Comparison of ENCODE assay signal across 14 cellular contexts in genomic region chr12:3641428-3641883, GRCh38.
DNase-seq lines count a peak whose midpoint lies in the region; ATAC-seq and TF ChIP-seq lines count a peak whose summit lies in the region.
"Had no signal": no experiment of that assay in that cellular context is flagged by ENCODE, and none has a peak within 500 bp of the region (broad histone marks: within the 10 kb centered on the region; RNA-seq: fewer than 3 reads in every experiment).

No MANE protein-coding gene starts in this region.

- in situ Hi-C loops in HAP-1 (cut with MboI; ENCODE audit: low sequenced_read_pairs): no loop called here

- no TSS peak for BruUV-seq in Caco-2 (replicated peaks; lab: Mats Ljungman, UMichigan)

- ATAC-seq in SK-N-SH treated with all-trans-retinoic acid at 6 μM for 48 hours: peak; percentile 88
- ATAC-seq in stimulated activated effector memory CD8-positive, alpha-beta T cell treated with anti-CD3 and anti-CD28 coated beads, Interleukin-12 subunit alpha, Interleukin-12 subunit beta, amount 100 ng/mL, for 72 hours: no peak
- ATAC-seq: Panc1; stimulated activated naive CD8-positive, alpha-beta T cell treated with anti-CD3 and anti-CD28 coated beads, Interleukin-15, Interleukin-2, amounts not matched to agents 100 U/mL and 50 U/mL, for 24 hours had no signal

- DNase-seq in NCI-H2196 (lab: John Stamatoyannopoulos, UW; ENCODE audit: unreplicated experiment): peak; percentile 3
- DNase-seq in NCI-H2196 treated with DMSO at 0.1 percent for 48 hours (lab: John Stamatoyannopoulos, UW; ENCODE audit: unreplicated experiment): no peak
- DNase-seq in foreskin fibroblast: peak; percentile 62 to 81
- no peak for DNase-seq in stimulated activated effector memory CD8-positive, alpha-beta T cell treated with anti-CD3 and anti-CD28 coated beads, Interleukin-12 subunit alpha, Interleukin-12 subunit beta, amount 100 ng/mL, for 72 hours (ENCODE audit: low spot score in 2 of 2)
- no peak for DNase-seq in NCI-H1048 (lab: John Stamatoyannopoulos, UW)
- DNase-seq in HAP-1 (ENCODE audit: low spot score in 2 of 2): no peak
- no peak for DNase-seq in Caco-2
- DNase-seq: 8988T; kidney; NCI-H1930; stimulated activated CD4-positive, alpha-beta T cell treated with anti-CD3 and anti-CD28 coated beads, Interleukin-2, amount 100 ng/mL, for 24 hours; stimulated activated naive CD8-positive, alpha-beta T cell treated with anti-CD3 and anti-CD28 coated beads, Interleukin-15, Interleukin-2, amounts not matched to agents 100 U/mL and 50 U/mL, for 24 hours had no signal

- H3K27me3 ChIP-seq in HAP-1 (ENCODE audit: low read depth) (no peaks in the 10 kb centered on the region), Caco-2 (replicated peaks; ENCODE audit: control insufficient read depth, insufficient read depth, low read length) (no peaks in the 10 kb centered on the region; the same call in 1 of the 2 replicates)

- POLR2A ChIA-PET in Caco-2 (lab: Charles Lee): no interaction called here

- H3K27ac Mint-ChIP-seq in stimulated activated effector memory CD8-positive, alpha-beta T cell treated with anti-CD3 and anti-CD28 coated beads, Interleukin-12 subunit alpha, Interleukin-12 subunit beta, amount 100 ng/mL, for 72 hours: peak overlapping the region; percentile 10
- no peak overlapping the region for H3K27ac Mint-ChIP-seq in Caco-2 (ENCODE audit: unreplicated experiment)

- no peak for TF ChIP-seq CTCF in foreskin fibroblast (IDR thresholded peaks at IDR 0.05; ENCODE audit: low read depth, low read length)
- no peak for TF ChIP-seq CTCF in Caco-2 (IDR thresholded peaks at IDR 0.05; ENCODE audit: insufficient read depth in 1 of 2, low read depth in 1 of 2, low read length in 1 of 2, severe bottlenecking in 1 of 2, unreplicated experiment in 1 of 2)

- no peaks in the 10 kb centered on the region for H3K27me3 Mint-ChIP-seq in Caco-2 (ENCODE audit: insufficient read depth, unreplicated experiment)

- H3K36me3 Mint-ChIP-seq in stimulated activated effector memory CD8-positive, alpha-beta T cell treated with anti-CD3 and anti-CD28 coated beads, Interleukin-12 subunit alpha, Interleukin-12 subunit beta, amount 100 ng/mL, for 72 hours: peaks cover 59% of the 10 kb centered on the region
- no peaks in the 10 kb centered on the region for H3K36me3 Mint-ChIP-seq in Caco-2 (ENCODE audit: insufficient read depth, unreplicated experiment)

- H3K4me1 ChIP-seq in HAP-1 (no peaks in the 10 kb centered on the region), Caco-2 (no peaks in the 10 kb centered on the region; the same call in 1 of the 2 replicates)

- H3K4me1 Mint-ChIP-seq in stimulated activated effector memory CD8-positive, alpha-beta T cell treated with anti-CD3 and anti-CD28 coated beads, Interleukin-12 subunit alpha, Interleukin-12 subunit beta, amount 100 ng/mL, for 72 hours: no peaks in the 10 kb centered on the region
- H3K4me1 Mint-ChIP-seq in Caco-2 (ENCODE audit: low read depth, unreplicated experiment): peaks cover 6% of the 10 kb centered on the region

- H3K9me3 ChIP-seq in HAP-1 (no peaks in the 10 kb centered on the region), Caco-2 (no peaks in the 10 kb centered on the region)

- H3K4me3 ChIP-seq in foreskin fibroblast (ENCODE audit: low read depth in 1 of 2, low read length in 2 of 2) (no peak overlapping the region), HAP-1 (no peak overlapping the region), Caco-2 (ENCODE audit: low read depth, low read length) (no peak overlapping the region)

- CTCF ChIA-PET in Caco-2 (lab: Charles Lee): no interaction called here

- intact Hi-C loops in Caco-2 (cut with micrococcal nuclease; ENCODE audit: unreplicated experiment): no loop called here

- no peaks in the 10 kb centered on the region for H3K9me3 Mint-ChIP-seq in stimulated activated effector memory CD8-positive, alpha-beta T cell treated with anti-CD3 and anti-CD28 coated beads, Interleukin-12 subunit alpha, Interleukin-12 subunit beta, amount 100 ng/mL, for 72 hours
- no peaks in the 10 kb centered on the region for H3K9me3 Mint-ChIP-seq in Caco-2 (ENCODE audit: unreplicated experiment)

- H3K4me3 Mint-ChIP-seq in stimulated activated effector memory CD8-positive, alpha-beta T cell treated with anti-CD3 and anti-CD28 coated beads, Interleukin-12 subunit alpha, Interleukin-12 subunit beta, amount 100 ng/mL, for 72 hours: no peak overlapping the region
- H3K4me3 Mint-ChIP-seq in Caco-2 (ENCODE audit: unreplicated experiment): no peak overlapping the region

- H3K36me3 ChIP-seq in HAP-1 (replicated peaks) (no peaks in the 10 kb centered on the region), Caco-2 (ENCODE audit: control insufficient read depth, insufficient read depth, low read length) (peaks cover 1% of the 10 kb centered on the region; the same call in 1 of the 2 replicates)

TF ChIP-seq in SK-N-SH treated with all-trans-retinoic acid at 6 μM for 48 hours, 23 proteins besides CTCF, POLR2A, EP300 and RAD21:
- TF ChIP-seq TOX (CRISPR knock-in tag; IDR thresholded peaks at IDR 0.05; ENCODE audit: borderline replicate concordance): no peak
- TF ChIP-seq CSRNP3 (CRISPR knock-in tag; IDR thresholded peaks at IDR 0.05): no peak
- TF ChIP-seq ZNF565 (CRISPR knock-in tag; conservative IDR thresholded peaks at IDR 0.05; ENCODE audit: low read depth): no peak
- no peak for TF ChIP-seq ESRRG (CRISPR knock-in tag; IDR thresholded peaks at IDR 0.05)
- TF ChIP-seq TCF4 (CRISPR knock-in tag; IDR thresholded peaks at IDR 0.05; ENCODE audit: borderline replicate concordance): no peak
- TF ChIP-seq PPARA (CRISPR knock-in tag; IDR thresholded peaks at IDR 0.05; ENCODE audit: borderline replicate concordance): no peak
- no peak for TF ChIP-seq RARB (CRISPR knock-in tag; IDR thresholded peaks at IDR 0.05)

Comparison
In these comparisons a context has a peak if more than half of its experiments do, and no peak if none do; other contexts are left out.
1. DNase-seq: peak in NCI-H2196 (single experiment) and foreskin fibroblast (2 of 2); none in NCI-H2196 treated with DMSO at 0.1 percent for 48 hours (single experiment), stimulated activated effector memory CD8-positive, alpha-beta T cell treated with anti-CD3 and anti-CD28 coated beads, Interleukin-12 subunit alpha, Interleukin-12 subunit beta, amount 100 ng/mL, for 72 hours (0 of 2), NCI-H1048 (single experiment), HAP-1 (0 of 2) and Caco-2 (0 of 2).